ENCODE assay signal across 21 cellular contexts in the genomic region with DNA sequence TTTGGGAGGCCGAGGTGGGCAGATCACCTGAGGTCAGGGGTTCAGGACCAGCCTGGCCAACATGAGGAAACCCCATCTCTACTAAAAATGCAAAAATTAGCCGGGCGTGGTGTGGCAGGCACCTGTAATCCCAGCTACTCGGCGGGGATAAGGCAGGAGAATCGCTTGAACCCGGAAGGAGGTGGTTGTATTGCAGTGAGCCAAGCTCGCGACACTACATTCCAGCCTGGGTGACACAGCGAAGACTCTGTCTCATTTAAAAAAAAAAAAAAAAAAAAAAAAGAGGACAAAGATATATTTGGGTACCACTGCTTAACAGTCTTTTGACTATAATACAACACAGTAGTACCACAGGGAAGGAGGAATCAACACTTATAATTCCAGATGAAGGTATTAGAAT. TPM values are rescaled to one million over a fixed set of nuclear protein-coding genes. Genes with fewer than 3 reads are reported as not detected.
DNase-seq lines count a peak whose midpoint lies in the region; ATAC-seq and TF ChIP-seq lines count a peak whose summit lies in the region.
"Had no signal": no experiment of that assay in that cellular context is flagged by ENCODE, and none has a peak within 500 bp of the region (broad histone marks: within the 10 kb centered on the region; RNA-seq: fewer than 3 reads in every experiment).

No MANE protein-coding gene starts in this region.

- ATAC-seq in CD4-positive, alpha-beta T cell (ENCODE audit: poor library complexity): no peak
- ATAC-seq in psoas muscle: peak in 3 of 4 donors; percentile 11 to 44 (median 17)
- ATAC-seq in GM21717 (IDR thresholded peaks at IDR 0.05; ENCODE audit: unreplicated experiment): no peak
- no peak for ATAC-seq in HG02759 (IDR thresholded peaks at IDR 0.05; ENCODE audit: unreplicated experiment)
- ATAC-seq: HCT116, Right ventricle myocardium inferior had no signal

- H3K4me1 Mint-ChIP-seq in CD4-positive, alpha-beta T cell (ENCODE audit: low read depth): peaks cover 24% of the 10 kb centered on the region
- H3K4me1 Mint-ChIP-seq in chondrocyte (ENCODE audit: low read depth): no peaks in the 10 kb centered on the region

- WGBS in psoas muscle, 3 donors: 86 to 94% (median 89%) methylated on average over 10 of the region's 10 CpGs

- H3K9ac ChIP-seq in OCI-LY3 (ENCODE audit: low read length): no peak overlapping the region

- H3K36me3 ChIP-seq in OCI-LY3 (replicated peaks; ENCODE audit: low read depth, low read length): peaks cover 67% of the 10 kb centered on the region
- H3K36me3 ChIP-seq in psoas muscle (ENCODE audit: insufficient read depth in 1 of 2, low read depth in 1 of 2): peaks cover 3 to 74% of the 10 kb centered on the region in 2 donors

- no peaks in the 10 kb centered on the region for H3K9me3 Mint-ChIP-seq in CD4-positive, alpha-beta T cell
- no peaks in the 10 kb centered on the region for H3K9me3 Mint-ChIP-seq in chondrocyte (ENCODE audit: low read depth)
- H3K9me3 Mint-ChIP-seq: CD4-positive, alpha-beta memory T cell had no signal

- H3K4me3 ChIP-seq in OCI-LY3 (ENCODE audit: low read length) (no peak overlapping the region), psoas muscle (no peak overlapping the region)

- H2AFZ ChIP-seq in OCI-LY3 (ENCODE audit: low read depth, low read length): no peak overlapping the region

- H3K27me3 Mint-ChIP-seq in CD4-positive, alpha-beta T cell: no peaks in the 10 kb centered on the region
- no peaks in the 10 kb centered on the region for H3K27me3 Mint-ChIP-seq in chondrocyte (ENCODE audit: low read depth)
- H3K27me3 Mint-ChIP-seq: CD4-positive, alpha-beta memory T cell had no signal

- peaks cover 77% of the 10 kb centered on the region for H4K20me1 ChIP-seq in OCI-LY3 (ENCODE audit: insufficient read depth, low read length)

- H3K4me1 ChIP-seq in OCI-LY3 (ENCODE audit: low read length) (peaks cover 13% of the 10 kb centered on the region), psoas muscle (peaks cover 4% of the 10 kb centered on the region)
- H3K4me1 ChIP-seq: Caco-2 had no signal

- H3K4me3 Mint-ChIP-seq in CD4-positive, alpha-beta T cell: no peak overlapping the region
- no peak overlapping the region for H3K4me3 Mint-ChIP-seq in chondrocyte (ENCODE audit: unreplicated experiment)
- H3K4me3 Mint-ChIP-seq: CD4-positive, alpha-beta memory T cell had no signal

- peaks cover 70% of the 10 kb centered on the region for H3K36me3 Mint-ChIP-seq in CD4-positive, alpha-beta T cell (ENCODE audit: low read depth)
- peaks cover 4% of the 10 kb centered on the region for H3K36me3 Mint-ChIP-seq in chondrocyte (ENCODE audit: low read depth)

- peak overlapping the region; percentile 48; the same call in 1 of the 2 replicates for H3K4me2 ChIP-seq in OCI-LY3 (ENCODE audit: low read length)

- peak overlapping the region; percentile 39 for H3K27ac Mint-ChIP-seq in CD4-positive, alpha-beta T cell
- H3K27ac Mint-ChIP-seq in chondrocyte (ENCODE audit: unreplicated experiment): no peak overlapping the region

- no peaks in the 10 kb centered on the region for H3K9me3 ChIP-seq in CD4-positive, alpha-beta T cell (ENCODE audit: control insufficient read depth, low read length)
- H3K9me3 ChIP-seq in OCI-LY3 (ENCODE audit: insufficient read depth, low read length) (no peaks in the 10 kb centered on the region), psoas muscle (no peaks in the 10 kb centered on the region)
- H3K9me3 ChIP-seq: Caco-2 had no signal

- no peak for DNase-seq in CD4-positive, alpha-beta T cell
- DNase-seq in chondrocyte (ENCODE audit: low spot score) (peak; percentile 17), psoas muscle (no peak), DMS53 (lab: John Stamatoyannopoulos, UW) (no peak)
- DNase-seq: Caco-2; CD4-positive, alpha-beta memory T cell; DMS153; GDM1; IMR-90; NCI-H1105; NCI-H146; NCI-H2029; NCI-H2227 treated with DMSO at 0.1 percent for 48 hours; NCI-H510A treated with DMSO at 0.1 percent for 48 hours; NCI-H774; OCI-M1 had no signal

- CTCF ChIA-PET in CD4-positive, alpha-beta T cell (lab: Charles Lee): interaction anchor here (0.6 kb wide), 1 partner anchor 49 kb away, joined by 3 read pairs; no protein-coding TSS in a partner anchor

- intact Hi-C loops in CD4-positive, alpha-beta T cell (cut with DNase I, micrococcal nuclease): loop anchor here in 1 of 2 experiments (5.0 to 10.0 kb wide), 2 partner anchors 88 to 626 kb away; no protein-coding TSS in a partner anchor
- intact Hi-C loops in psoas muscle (cut with DNase I): no loop called here

- H3K79me2 ChIP-seq in OCI-LY3 (ENCODE audit: low read length): peaks cover 100% of the 10 kb centered on the region

- POLR2A ChIA-PET in CD4-positive, alpha-beta T cell (lab: Charles Lee): no interaction called here

- H3K27ac ChIP-seq in CD4-positive, alpha-beta T cell (ENCODE audit: low read depth, low read length): no peak overlapping the region
- H3K27ac ChIP-seq in OCI-LY3 (ENCODE audit: low read length): no peak overlapping the region; the same call in 1 of the 2 replicates
- H3K27ac ChIP-seq in psoas muscle: no peak overlapping the region

- H3K27me3 ChIP-seq in CD4-positive, alpha-beta T cell (ENCODE audit: control insufficient read depth, insufficient read depth, low read length): no peaks in the 10 kb centered on the region
- H3K27me3 ChIP-seq in OCI-LY3 (ENCODE audit: low read depth, low read length): no peaks in the 10 kb centered on the region
- no peaks in the 10 kb centered on the region for H3K27me3 ChIP-seq in psoas muscle (ENCODE audit: insufficient read depth in 3 of 3, low read length in 2 of 3)

- TF ChIP-seq CTCF in CD4-positive, alpha-beta T cell (IDR thresholded peaks at IDR 0.05): no peak
- TF ChIP-seq CTCF in OCI-LY3 (IDR thresholded peaks at IDR 0.05; ENCODE audit: low read depth, low read length) (no peak), chondrocyte (IDR thresholded peaks at IDR 0.05) (no peak), psoas muscle (IDR thresholded peaks at IDR 0.05) (no peak)

RNA-seq across cellular contexts. Expression of gene CNOT1, which starts 9.2 kb away (rescaled TPM):
- total RNA-seq in CD4-positive, alpha-beta T cell: 100 to 1,000 TPM; 164 to 184 TPM
- total RNA-seq in chondrocyte (89.3 to 104 TPM (median 98.1 TPM) in 3 replicates), psoas muscle (100 to 1,000 TPM in 1 of 4 donors, 10 to 100 TPM in 3; 70.9 to 112 (median 90.0) TPM)
- 10 to 100 TPM; 57.6 to 90.4 (median 75.8) TPM for polyA plus RNA-seq in psoas muscle

Comparison
In these comparisons a context has a peak if more than half of its experiments do, and no peak if none do; other contexts are left out.
1. ATAC-seq: peak in psoas muscle (3 of 4); none in CD4-positive, alpha-beta T cell (single experiment), GM21717 (single experiment) and HG02759 (single experiment).